6 cellular contexts compared by ENCODE assay signal in genomic region chr1:112260699-112261098, GRCh38.
"Had no signal": no experiment of that assay in that cellular context is flagged by ENCODE, and none has a peak within 500 bp of the region (broad histone marks: within the 10 kb centered on the region; RNA-seq: fewer than 3 reads in every experiment).

No MANE protein-coding gene starts in this region.

- H3K36me3 Mint-ChIP-seq: IgD-negative memory B cell had no signal

- H2AFZ ChIP-seq: GM23338 had no signal

- H3K4me3 ChIP-seq: GM23338 had no signal

- H3K27ac Mint-ChIP-seq: GM23338, H9, IgD-negative memory B cell had no signal

- DNase-seq: H9, HCEC 1CT had no signal

- FAIRE-seq: H54, HepG2 had no signal

- H3K4me3 Mint-ChIP-seq: GM23338, H9, IgD-negative memory B cell had no signal

- H3K4me2 ChIP-seq: GM23338 had no signal

- H3K9me3 Mint-ChIP-seq: GM23338, H9, IgD-negative memory B cell had no signal
